In the genomic region with DNA sequence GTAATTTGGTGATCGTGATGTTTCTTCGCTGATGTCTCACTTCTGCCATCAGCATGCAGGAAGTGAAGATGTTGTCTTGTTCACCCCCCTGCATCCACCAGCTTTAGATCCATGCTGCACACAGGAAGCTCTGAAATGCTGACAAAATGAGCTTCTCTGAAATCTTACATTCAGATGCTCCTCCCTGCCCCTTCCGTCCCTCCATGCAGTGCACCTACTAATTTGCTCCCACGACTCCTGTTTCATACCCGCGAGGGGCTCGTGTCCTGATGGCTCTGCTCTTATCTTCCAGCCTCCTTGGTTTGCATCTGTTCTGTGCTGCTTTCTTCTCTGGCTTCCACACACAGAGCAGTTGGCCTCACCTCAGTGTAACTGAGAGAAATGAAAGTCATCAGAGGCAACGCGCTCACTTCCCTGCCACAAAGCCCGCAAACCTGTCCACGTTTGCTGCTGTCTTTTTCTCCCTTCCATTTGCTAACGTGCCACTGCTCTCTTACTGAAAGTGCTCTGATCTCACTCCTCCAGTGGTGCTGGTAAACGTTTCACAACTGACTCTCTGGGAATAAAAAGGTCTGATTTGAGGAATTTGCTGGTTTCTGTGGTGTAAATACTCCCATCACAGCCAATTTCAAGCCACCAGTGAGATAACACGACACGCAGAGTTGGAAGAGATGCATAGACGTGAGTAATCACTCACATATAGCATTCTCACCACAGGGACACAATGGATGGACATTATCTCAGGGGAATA, we compare ENCODE assay signal across 8 cellular contexts. TPM values are rescaled to one million over a fixed set of nuclear protein-coding genes. Genes with fewer than 3 reads are reported as not detected.
DNase-seq lines count a peak whose midpoint lies in the region; ATAC-seq and TF ChIP-seq lines count a peak whose summit lies in the region.

No MANE protein-coding gene starts in this region.

- POLR2A ChIA-PET in naive thymus-derived CD4-positive, alpha-beta T cell (lab: Charles Lee): interaction anchor here (0.5 to 17.5 kb wide), 35 partner anchors 10 to 383 kb away, joined by 3 to 604 read pairs (median 5); partner anchors contain the start of genes COA5, LIPT1, MGAT4A and TSGA10
- POLR2A ChIA-PET in RWPE1 (lab: Yijun Ruan, JAX; ENCODE audit: low non-redundant PET) (no interaction called here), A673 (lab: Charles Lee; ENCODE audit: low non-redundant PET) (no interaction called here)

- no TSS peak for BruUV-seq in A673 (replicated peaks; lab: Mats Ljungman, UMichigan)

- H3F3A ChIP-seq in DOHH2 (ENCODE audit: control insufficient read depth, insufficient read depth): no peaks in the 10 kb centered on the region

- H3K4me2 ChIP-seq in DOHH2 (ENCODE audit: low read length): peak overlapping the region; percentile 87

- H3K27ac ChIP-seq in DOHH2 (ENCODE audit: low read depth, low read length): peak overlapping the region; percentile 48
- peak overlapping the region; percentile 84 for H3K27ac ChIP-seq in naive thymus-derived CD4-positive, alpha-beta T cell (ENCODE audit: low read depth, low read length)
- no peak overlapping the region for H3K27ac ChIP-seq in RWPE1
- H3K27ac ChIP-seq in A673 (ENCODE audit: low read depth, low read length, poor library complexity, severe bottlenecking): no peak overlapping the region

- H4K20me1 ChIP-seq in DOHH2 (ENCODE audit: control insufficient read depth, insufficient read depth, low read depth, low read length): no peaks in the 10 kb centered on the region

- H3K4me1 ChIP-seq in DOHH2 (ENCODE audit: control insufficient read depth, low read length): peaks cover 18% of the 10 kb centered on the region
- H3K4me1 ChIP-seq in naive thymus-derived CD4-positive, alpha-beta T cell (ENCODE audit: control insufficient read depth in 2 of 2, insufficient read depth in 2 of 2, low read length in 2 of 2): peaks cover 59 to 67% of the 10 kb centered on the region in 2 donors
- no peaks in the 10 kb centered on the region for H3K4me1 ChIP-seq in BE2C
- H3K4me1 ChIP-seq in A673 (ENCODE audit: insufficient read depth, low read length, poor library complexity, severe bottlenecking): no peaks in the 10 kb centered on the region

- ATAC-seq in naive thymus-derived CD4-positive, alpha-beta T cell: peak; percentile 83

- no peak for TF ChIP-seq CTCF in DOHH2 (IDR thresholded peaks at IDR 0.05; ENCODE audit: low read depth, low read length, poor library complexity, severe bottlenecking)
- no peak for TF ChIP-seq CTCF in BE2C (IDR thresholded peaks at IDR 0.05; ENCODE audit: low read depth, low read length)
- TF ChIP-seq CTCF in RWPE1 (conservative IDR thresholded peaks at IDR 0.05; ENCODE audit: low read depth): no peak
- no peak for TF ChIP-seq CTCF in A673 (conservative IDR thresholded peaks at IDR 0.05; ENCODE audit: low read depth, low read length)

- no peaks in the 10 kb centered on the region for H3K36me3 Mint-ChIP-seq in activated naive CD8-positive, alpha-beta T cell
- peaks cover 0 to 17% (median 0%) of the 10 kb centered on the region in 5 donors for H3K36me3 Mint-ChIP-seq in naive thymus-derived CD4-positive, alpha-beta T cell

- DNase-seq in NOMO-1 treated with dmso at 0.1 percent for 144 hours (lab: John Stamatoyannopoulos, UW; ENCODE audit: unreplicated experiment) (peak; percentile 32), BE2C (no peak), RWPE1 (ENCODE audit: low spot score) (no peak), NCI-H1048 (lab: John Stamatoyannopoulos, UW) (no peak), A673 (ENCODE audit: low spot score) (no peak)
- peak; percentile 38 to 93 (median 89) for DNase-seq in naive thymus-derived CD4-positive, alpha-beta T cell

- H3K79me2 ChIP-seq in DOHH2 (ENCODE audit: control insufficient read depth, low read length): no peaks in the 10 kb centered on the region

- H3K9me3 Mint-ChIP-seq in activated naive CD8-positive, alpha-beta T cell (ENCODE audit: low read depth): no peaks in the 10 kb centered on the region
- peaks cover 0 to 2% (median 0%) of the 10 kb centered on the region in 11 donors for H3K9me3 Mint-ChIP-seq in naive thymus-derived CD4-positive, alpha-beta T cell

- H3K4me3 ChIP-seq in DOHH2 (ENCODE audit: low read length): peak overlapping the region; percentile 58
- H3K4me3 ChIP-seq in naive thymus-derived CD4-positive, alpha-beta T cell (ENCODE audit: low read length): peak overlapping the region; percentile 43
- H3K4me3 ChIP-seq in BE2C (ENCODE audit: low read depth, low read length): no peak overlapping the region
- H3K4me3 ChIP-seq in A673 (ENCODE audit: low read depth, low read length, poor library complexity, severe bottlenecking): no peak overlapping the region

- H3K27me3 Mint-ChIP-seq in activated naive CD8-positive, alpha-beta T cell: no peaks in the 10 kb centered on the region
- no peaks in the 10 kb centered on the region for H3K27me3 Mint-ChIP-seq in naive thymus-derived CD4-positive, alpha-beta T cell

- peak overlapping the region; percentile 97 for H3K27ac Mint-ChIP-seq in activated naive CD8-positive, alpha-beta T cell
- H3K27ac Mint-ChIP-seq in naive thymus-derived CD4-positive, alpha-beta T cell: peak overlapping the region; percentile 95 to 99 (median 98)

- H3K36me3 ChIP-seq in DOHH2 (ENCODE audit: control insufficient read depth, low read length) (no peaks in the 10 kb centered on the region), BE2C (no peaks in the 10 kb centered on the region), A673 (ENCODE audit: insufficient read depth, low read length, poor library complexity, severe bottlenecking) (no peaks in the 10 kb centered on the region)
- no peaks in the 10 kb centered on the region for H3K36me3 ChIP-seq in naive thymus-derived CD4-positive, alpha-beta T cell (ENCODE audit: control insufficient read depth in 2 of 3, insufficient read depth in 3 of 3, low read length in 3 of 3)

- H3K9me2 ChIP-seq in DOHH2 (replicated peaks; ENCODE audit: control insufficient read depth, low read length): no peaks in the 10 kb centered on the region

- H3K27me3 ChIP-seq in DOHH2 (ENCODE audit: control insufficient read depth, low read length) (no peaks in the 10 kb centered on the region), BE2C (no peaks in the 10 kb centered on the region), A673 (replicated peaks; ENCODE audit: insufficient read depth, low read depth, low read length, poor library complexity) (peaks cover 4% of the 10 kb centered on the region)
- H3K27me3 ChIP-seq in naive thymus-derived CD4-positive, alpha-beta T cell (ENCODE audit: control insufficient read depth in 2 of 2, insufficient read depth in 2 of 2, low read length in 2 of 2): no peaks in the 10 kb centered on the region

- peak overlapping the region; percentile 96 for H3K4me3 Mint-ChIP-seq in activated naive CD8-positive, alpha-beta T cell
- H3K4me3 Mint-ChIP-seq in naive thymus-derived CD4-positive, alpha-beta T cell: peak overlapping the region; percentile 82 to 99 (median 91)

- CTCF ChIA-PET in naive thymus-derived CD4-positive, alpha-beta T cell (lab: Charles Lee): interaction anchor here (1.0 to 2.0 kb wide), 19 partner anchors 8 to 122 kb away, joined by 3 to 13 read pairs (median 5); partner anchors contain the start of gene MGAT4A
- CTCF ChIA-PET in RWPE1 (lab: Yijun Ruan, JAX) (no interaction called here), A673 (lab: Charles Lee) (no interaction called here)

- H3K9me3 ChIP-seq in DOHH2 (ENCODE audit: control insufficient read depth, insufficient read depth, low read length) (no peaks in the 10 kb centered on the region), BE2C (no peaks in the 10 kb centered on the region), A673 (ENCODE audit: low read depth, low read length, poor library complexity, severe bottlenecking) (no peaks in the 10 kb centered on the region)
- H3K9me3 ChIP-seq in naive thymus-derived CD4-positive, alpha-beta T cell (ENCODE audit: control insufficient read depth in 2 of 3, low read length in 3 of 3): no peaks in the 10 kb centered on the region

- intact Hi-C loops in naive thymus-derived CD4-positive, alpha-beta T cell (cut with micrococcal nuclease): loop anchor here (1.0 to 5.0 kb wide), 19 partner anchors 14 to 775 kb away; partner anchors contain the start of genes MITD1 (in 2 of the 2), MRPL30 (in 2 of the 2), EIF5B (in 1 of the 2) and TXNDC9 (in 1 of the 2)
- intact Hi-C loops in A673 (cut with micrococcal nuclease; ENCODE audit: unreplicated experiment): no loop called here

- H3K4me1 Mint-ChIP-seq in activated naive CD8-positive, alpha-beta T cell (ENCODE audit: low read depth): peaks cover 75% of the 10 kb centered on the region
- peaks cover 56 to 95% (median 86%) of the 10 kb centered on the region in 7 donors for H3K4me1 Mint-ChIP-seq in naive thymus-derived CD4-positive, alpha-beta T cell

RNA-seq across cellular contexts. Expression of gene MGAT4A, which starts 41.0 kb away (rescaled TPM):
- total RNA-seq in naive thymus-derived CD4-positive, alpha-beta T cell: 100 to 1,000 TPM; 125 to 308 (median 240) TPM
- 100 to 1,000 TPM; 262 to 349 TPM for polyA plus RNA-seq in naive thymus-derived CD4-positive, alpha-beta T cell
- polyA plus RNA-seq in BE2C (2012; ENCODE audit: insufficient read depth, insufficient read length, low read depth): 0.06 TPM
- total RNA-seq in A673 (2021): 0.09 and 0.39 TPM in 2 replicates

Comparison
In these comparisons a context has a peak if more than half of its experiments do, and no peak if none do; other contexts are left out.
1. H3K27ac ChIP-seq: peak in DOHH2 (single experiment) and naive thymus-derived CD4-positive, alpha-beta T cell (single experiment); none in RWPE1 (single experiment) and A673 (single experiment).
2. H3K4me3 ChIP-seq: peak in DOHH2 (single experiment) and naive thymus-derived CD4-positive, alpha-beta T cell (single experiment); none in BE2C (single experiment) and A673 (single experiment).
3. DNase-seq: peak in NOMO-1 treated with dmso at 0.1 percent for 144 hours (single experiment) and naive thymus-derived CD4-positive, alpha-beta T cell (9 of 9); none in BE2C (single experiment), RWPE1 (single experiment), NCI-H1048 (single experiment) and A673 (single experiment).
4. RNA of gene MGAT4A, which starts 41.0 kb away (total RNA-seq): 125 to 308 TPM in naive thymus-derived CD4-positive, alpha-beta T cell; 0.09 to 0.39 TPM in A673; every median in the first group is over 10 times any median in the second.